In the genomic region with DNA sequence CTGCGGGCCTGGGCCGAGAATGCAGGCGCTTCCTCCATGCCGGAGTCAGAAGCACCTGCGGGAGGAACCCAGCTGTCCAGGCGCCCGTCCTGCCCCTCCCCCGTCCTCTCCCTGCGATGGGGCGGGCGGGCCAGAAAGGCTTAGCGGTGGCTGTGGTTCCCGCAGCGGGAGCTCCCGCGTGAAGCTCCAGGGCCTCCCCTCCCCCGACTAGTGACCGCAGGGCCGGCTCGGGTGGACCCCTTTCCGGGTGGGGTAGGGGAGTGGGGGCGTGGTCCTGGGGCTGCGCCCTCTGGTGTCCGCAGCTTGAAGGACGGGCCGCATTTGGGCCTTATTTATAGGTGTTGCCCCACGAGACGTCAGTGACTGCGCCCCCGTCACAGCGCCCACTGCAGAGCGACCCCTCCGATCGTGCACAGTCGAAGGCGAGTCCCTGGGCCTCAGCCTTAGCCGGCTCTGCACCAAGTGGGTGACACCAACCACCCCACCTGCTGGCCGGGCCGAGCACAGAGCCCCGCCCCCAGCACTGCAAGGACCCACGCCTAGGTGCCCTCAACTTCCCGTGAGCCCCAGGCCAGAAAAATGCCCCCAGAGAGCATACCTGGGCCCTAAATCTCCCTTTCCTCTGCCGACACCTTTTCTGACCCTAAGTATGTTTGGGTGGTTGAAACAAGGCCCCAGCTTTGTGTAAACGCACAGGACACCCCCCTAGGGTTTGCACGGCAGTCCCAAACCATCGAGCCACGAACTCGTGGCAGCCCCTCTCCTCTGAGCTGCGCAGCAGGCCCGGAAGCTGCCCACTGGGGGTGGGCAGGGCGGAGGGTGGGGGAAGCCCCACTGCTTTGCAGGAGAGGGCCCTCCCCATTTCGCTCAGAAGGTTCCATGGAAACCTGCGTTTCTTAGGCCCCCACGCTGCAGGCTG, we compare ENCODE assay signal across 8 cellular contexts.
DNase-seq lines count a peak whose midpoint lies in the region; ATAC-seq, FAIRE-seq and TF ChIP-seq lines count a peak whose summit lies in the region.
"Not testable (repeated sequence)": the region's sequence is repeated elsewhere in the genome, so short reads cannot be mapped to it uniquely, and the experiment has no call there.

No MANE protein-coding gene starts in this region.

- not testable (repeated sequence) for H2AFZ ChIP-seq in GM23338; K562 (ENCODE audit: low read depth, low read length); parathyroid adenoma

- not testable (repeated sequence) for H3K27ac Mint-ChIP-seq in GM23338, WTC11

- not testable (repeated sequence) for DNase-seq in GM23338 (ENCODE audit: low spot score); WTC11 (ENCODE audit: low spot score); K562 (ENCODE audit: extremely low read depth in 1 of 4, low spot score in 3 of 4); kidney epithelial cell (ENCODE audit: low read depth); transverse colon
- DNase-seq in Right ventricle myocardium inferior (ENCODE audit: missing footprints) (peak; percentile 37), mesenteric fat pad (ENCODE audit: low spot score) (peak; percentile 77)

- in situ Hi-C loops in K562 (cut with MboI); transverse colon (cut with MboI; ENCODE audit: low pct_ligation_motif_present in 1 of 4, low pct_unique_long_range_greater_than_20kb in 1 of 4, low sequenced_read_pairs in 3 of 4): not testable (repeated sequence)

- intact Hi-C loops in K562 (cut with micrococcal nuclease); Right ventricle myocardium inferior (cut with DNase I); transverse colon (cut with DNase I; ENCODE audit: low total_unique reads): not testable (repeated sequence)

- not testable (repeated sequence) for TF ChIP-seq CTCF in GM23338 (conservative IDR thresholded peaks at IDR 0.05; ENCODE audit: low read depth in 2 of 2); WTC11 (IDR thresholded peaks at IDR 0.05); K562 (IDR thresholded peaks at IDR 0.05 in 2 of 3, conservative IDR thresholded peaks at IDR 0.05 in 1 of 3; ENCODE audit: insufficient read depth in 2 of 3, low read depth in 1 of 3, low read length in 3 of 3); parathyroid adenoma (IDR thresholded peaks at IDR 0.05)
- TF ChIP-seq CTCF in kidney epithelial cell (IDR thresholded peaks at IDR 0.05; ENCODE audit: insufficient read depth, low read length, poor library complexity, severe bottlenecking) (peak; percentile 2), transverse colon (IDR thresholded peaks at IDR 0.05) (peak in 4 of 5 experiments; percentile 21 to 64 (median 25))

- WGBS in K562 (ENCODE audit: insufficient coverage, low coverage, missing lambda C conversion rate) = 39% methylated on average over 6 of the region's 54 CpGs
- WGBS in transverse colon (ENCODE audit: low coverage in 1 of 2), 2 donors = 82% methylated on average over 46 of the region's 54 CpGs; no CpG with 5 or more reads in 1 of the 2 donors

- not testable (repeated sequence) for TF ChIP-seq POLR2A in K562 (conservative IDR thresholded peaks at IDR 0.05); transverse colon (IDR thresholded peaks at IDR 0.05)

- H3K27ac ChIP-seq in GM23338 (ENCODE audit: low read depth); K562 (ENCODE audit: extremely low read depth, low read depth, low read length); parathyroid adenoma: not testable (repeated sequence)
- H3K27ac ChIP-seq in transverse colon = peak overlapping the region in 1 of 4 donors; percentile 39

- BruUV-seq in K562 (replicated peaks; lab: Mats Ljungman, UMichigan) = not testable (repeated sequence)

- TF ChIP-seq EP300 in K562 (IDR thresholded peaks at IDR 0.05; ENCODE audit: low read length); transverse colon (IDR thresholded peaks at IDR 0.05; ENCODE audit: low read depth): not testable (repeated sequence)

- H3K9me3 Mint-ChIP-seq in GM23338 (peaks cover 38% of the 10 kb centered on the region), WTC11 (peaks cover 21% of the 10 kb centered on the region)

- not testable (repeated sequence) for H3K9me1 ChIP-seq in K562 (ENCODE audit: control insufficient read depth, insufficient read depth, low read length)

- peak overlapping the region; percentile 34; the same call in 2 of the 3 replicates for H3K4me3 Mint-ChIP-seq in GM23338
- not testable (repeated sequence) for H3K4me3 Mint-ChIP-seq in WTC11

- not testable (repeated sequence) for H3K9ac ChIP-seq in K562 (ENCODE audit: insufficient read depth in 1 of 2, low read depth in 2 of 2, low read length in 2 of 2); parathyroid adenoma

- POLR2A ChIA-PET in WTC11 (lab: Charles Lee); K562 (lab: Yijun Ruan, JAX): not testable (repeated sequence)

- H3K9me3 ChIP-seq in K562 (replicated peaks; ENCODE audit: control insufficient read depth, insufficient read depth, low read depth, low read length); parathyroid adenoma (ENCODE audit: control insufficient read depth, low read length); transverse colon: not testable (repeated sequence)

- CTCF ChIA-PET in WTC11 (lab: Charles Lee); K562 (lab: Yijun Ruan, JAX; ENCODE audit: low intra/inter-chr PET ratio): not testable (repeated sequence)

- H3K27me3 Mint-ChIP-seq in GM23338 (ENCODE audit: insufficient read depth, low read depth, poor library complexity); WTC11 (ENCODE audit: low read depth): not testable (repeated sequence)

- not testable (repeated sequence) for H3K36me3 Mint-ChIP-seq in GM23338 (ENCODE audit: low read depth)
- H3K36me3 Mint-ChIP-seq in WTC11 = peaks cover 26% of the 10 kb centered on the region

- H3K79me2 ChIP-seq in GM23338 (replicated peaks; ENCODE audit: insufficient read depth); K562 (ENCODE audit: control insufficient read depth, insufficient read depth, low read length); parathyroid adenoma: not testable (repeated sequence)

- not testable (repeated sequence) for H3K4me1 ChIP-seq in GM23338 (ENCODE audit: insufficient read depth); K562 (replicated peaks in 1 of 2; ENCODE audit: control insufficient read depth in 2 of 2, insufficient read depth in 2 of 2, low read length in 2 of 2); parathyroid adenoma; transverse colon

- H3K4me1 Mint-ChIP-seq in GM23338, WTC11: not testable (repeated sequence)

- H3K36me3 ChIP-seq in GM23338 (ENCODE audit: insufficient read depth); K562 (ENCODE audit: control insufficient read depth, insufficient read depth, low read length); kidney epithelial cell (ENCODE audit: control insufficient read depth, insufficient read depth, low read length); parathyroid adenoma (ENCODE audit: control insufficient read depth, insufficient read depth, low read length); transverse colon: not testable (repeated sequence)

- H3F3A ChIP-seq in GM23338 (replicated peaks; ENCODE audit: low read depth) = not testable (repeated sequence)

- H3K27me3 ChIP-seq in GM23338 (ENCODE audit: insufficient read depth); K562 (ENCODE audit: control insufficient read depth in 2 of 2, insufficient read depth in 2 of 2, low read length in 2 of 2); kidney epithelial cell (ENCODE audit: control insufficient read depth, insufficient read depth, low read length); parathyroid adenoma (ENCODE audit: control insufficient read depth, insufficient read depth, low read length); transverse colon: not testable (repeated sequence)

- not testable (repeated sequence) for H3K9me2 ChIP-seq in GM23338 (ENCODE audit: insufficient read depth)

- not testable (repeated sequence) for H4K20me1 ChIP-seq in GM23338 (replicated peaks; ENCODE audit: insufficient read depth); K562 (replicated peaks; ENCODE audit: control insufficient read depth, insufficient read depth, low read length)

- TF ChIP-seq RAD21 in K562 (CRISPR knock-in tag; conservative IDR thresholded peaks at IDR 0.05 in 1 of 2, IDR thresholded peaks at IDR 0.05 in 1 of 2) = not testable (repeated sequence)

- ATAC-seq in GM23338 (peak; percentile 42), WTC11 (peak; percentile 46), K562 (peak; percentile 67)
- ATAC-seq in Right ventricle myocardium inferior = not testable (repeated sequence)

- not testable (repeated sequence) for H3K4me3 ChIP-seq in GM23338; K562; kidney epithelial cell (ENCODE audit: low read depth, low read length)
- H3K4me3 ChIP-seq in parathyroid adenoma (ENCODE audit: low read depth, low read length) (peak overlapping the region; percentile 27), transverse colon (peak overlapping the region in 3 of 4 donors; percentile 15 to 41 (median 17))

- FAIRE-seq in K562 (lab: Jason Lieb, UNC) = not testable (repeated sequence)

- H3K4me2 ChIP-seq in GM23338; K562 (ENCODE audit: insufficient read depth, low read length): not testable (repeated sequence)
- H3K4me2 ChIP-seq in parathyroid adenoma (ENCODE audit: low read length) = peak overlapping the region; percentile 59
